In genomic region chr3:45666729-45667440, GRCh38 we compare ENCODE assay signal across 10 cellular contexts. TPM values are rescaled to one million over a fixed set of nuclear protein-coding genes. Genes with fewer than 3 reads are reported as not detected.
A peak's percentile ranks its signal among the peaks of the same experiment; 100 is the strongest.
DNase-seq lines count a peak whose midpoint lies in the region; ATAC-seq and TF ChIP-seq lines count a peak whose summit lies in the region.
"Had no signal": no experiment of that assay in that cellular context is flagged by ENCODE, and none has a peak within 500 bp of the region (broad histone marks: within the 10 kb centered on the region; RNA-seq: fewer than 3 reads in every experiment).

No MANE protein-coding gene starts in this region.

- no peak overlapping the region for H3K4me2 ChIP-seq in trophoblast cell (ENCODE audit: low read length)

- H2BK120ac ChIP-seq in trophoblast cell (ENCODE audit: insufficient read depth, low read length, poor library complexity) = no peak overlapping the region

- H3K27me3 ChIP-seq in trophoblast cell (ENCODE audit: insufficient read depth, low read length) = no peaks in the 10 kb centered on the region
- H3K27me3 ChIP-seq: spleen had no signal

- peak; percentile 80 for DNase-seq in ELR (ENCODE audit: low read depth)
- DNase-seq in T-cell = no peak
- DNase-seq in fibroblast of gingiva (ENCODE audit: low read depth) = peak; percentile 61
- no peak for DNase-seq in trophoblast cell
- DNase-seq in foreskin melanocyte = no peak
- DNase-seq in NCI-H1694 (lab: John Stamatoyannopoulos, UW) = no peak
- DNase-seq in GM10266 (ENCODE audit: extremely low spot score) = no peak
- DNase-seq: activated effector memory CD4-positive, alpha-beta T cell treated with Interleukin-2 at 50 U/mL for 16 hours; spleen had no signal

- H3K36me3 Mint-ChIP-seq in T-cell = peaks cover 31% of the 10 kb centered on the region

- ATAC-seq in T-cell (replicated peaks in 1 of 4) = no peak
- ATAC-seq in HG02623 (IDR thresholded peaks at IDR 0.05; ENCODE audit: unreplicated experiment) = no peak

- H3K4me1 Mint-ChIP-seq in T-cell = peaks cover 26 to 43% (median 33%) of the 10 kb centered on the region in 3 donors

- H4K8ac ChIP-seq in trophoblast cell (ENCODE audit: low read depth, low read length) = no peak overlapping the region

- H4K91ac ChIP-seq in trophoblast cell (ENCODE audit: low read depth, low read length) = no peak overlapping the region

- H3K4me3 Mint-ChIP-seq in T-cell = peak overlapping the region in 1 of 3 donors; percentile 87

- no peak overlapping the region for H2BK5ac ChIP-seq in trophoblast cell (ENCODE audit: low read depth, low read length, poor library complexity)

- H3K27ac Mint-ChIP-seq in T-cell = peak overlapping the region; percentile 32 to 61

- H2AK5ac ChIP-seq in trophoblast cell (ENCODE audit: low read length) = no peak overlapping the region

- no peaks in the 10 kb centered on the region for H3K4me1 ChIP-seq in trophoblast cell (ENCODE audit: control insufficient read depth in 1 of 2, insufficient read depth in 2 of 2, low read length in 2 of 2)

- no peak overlapping the region for H3K27ac ChIP-seq in trophoblast cell (ENCODE audit: low read depth, low read length)
- H3K27ac ChIP-seq: spleen had no signal

- H3K4ac ChIP-seq in trophoblast cell (ENCODE audit: low read depth, low read length) = no peak overlapping the region

- peaks cover 3 to 7% of the 10 kb centered on the region in 2 experiments for H3K36me3 ChIP-seq in trophoblast cell (ENCODE audit: control insufficient read depth in 1 of 2, insufficient read depth in 2 of 2, low read length in 2 of 2)

- peak overlapping the region; percentile 7 for H3K4me3 ChIP-seq in trophoblast cell (ENCODE audit: low read depth, low read length)
- H3K4me3 ChIP-seq: spleen had no signal

- no peaks in the 10 kb centered on the region for H3K9me3 ChIP-seq in trophoblast cell (ENCODE audit: insufficient read depth, low read depth, low read length)
- H3K9me3 ChIP-seq: spleen had no signal

- H3K27me3 Mint-ChIP-seq in T-cell = no peaks in the 10 kb centered on the region

- no peak overlapping the region for H3K23ac ChIP-seq in trophoblast cell (ENCODE audit: low read length)

- TF ChIP-seq CTCF in GM10266 (IDR thresholded peaks at IDR 0.05; ENCODE audit: control insufficient read depth, insufficient read depth, low read depth, missing control alignments) = no peak

- no peak overlapping the region for H3K14ac ChIP-seq in trophoblast cell (ENCODE audit: low read length)

- no peaks in the 10 kb centered on the region for H3K9me3 Mint-ChIP-seq in T-cell

- H3K18ac ChIP-seq in trophoblast cell (ENCODE audit: low read length) = no peak overlapping the region

- CTCF ChIA-PET in T-cell (lab: Charles Lee) = interaction anchor here (0.6 to 1.2 kb wide), 4 partner anchors 10 to 155 kb away, joined by 3 to 5 read pairs (median 4); no protein-coding TSS in a partner anchor

- no CpG with 5 or more reads among the region's 9 CpGs for WGBS in trophoblast cell (ENCODE audit: extremely low coverage, insufficient coverage, insufficient read length)

- H2AFZ ChIP-seq in trophoblast cell (ENCODE audit: insufficient read depth, low read length, poor library complexity) = no peak overlapping the region

- H3K79me2 ChIP-seq in trophoblast cell (ENCODE audit: control insufficient read depth, insufficient read depth, low read length, poor library complexity) = no peaks in the 10 kb centered on the region

- no peak overlapping the region for H3K9ac ChIP-seq in trophoblast cell (ENCODE audit: low read length)

- POLR2A ChIA-PET in T-cell (lab: Charles Lee) = interaction anchor here in 1 of 2 donors (1.2 kb wide), 1 partner anchor 26 kb away, joined by 5 read pairs; no protein-coding TSS in a partner anchor

- H3K79me1 ChIP-seq in trophoblast cell (ENCODE audit: low read length) = no peaks in the 10 kb centered on the region

- H4K12ac ChIP-seq in trophoblast cell (ENCODE audit: low read depth, low read length) = no peak overlapping the region

- no peak overlapping the region for H2BK12ac ChIP-seq in trophoblast cell (ENCODE audit: low read length)

RNA-seq across cellular contexts. Expression of gene SACM1L, which starts 22.3 kb away (rescaled TPM):
- total RNA-seq in T-cell = 10 to 100 TPM; 62.8 to 81.5 (median 69.1) TPM
- 16.8 and 16.9 TPM in 2 replicates for polyA plus RNA-seq in trophoblast cell (2013)

Comparison
In these comparisons a context has a peak if more than half of its experiments do, and no peak if none do; other contexts are left out.
1. DNase-seq: peak in ELR (single experiment) and fibroblast of gingiva (single experiment); none in T-cell (0 of 34), trophoblast cell (0 of 2), foreskin melanocyte (single experiment), NCI-H1694 (single experiment) and GM10266 (single experiment).